ENCODE assay signal across 19 cellular contexts in the genomic region with DNA sequence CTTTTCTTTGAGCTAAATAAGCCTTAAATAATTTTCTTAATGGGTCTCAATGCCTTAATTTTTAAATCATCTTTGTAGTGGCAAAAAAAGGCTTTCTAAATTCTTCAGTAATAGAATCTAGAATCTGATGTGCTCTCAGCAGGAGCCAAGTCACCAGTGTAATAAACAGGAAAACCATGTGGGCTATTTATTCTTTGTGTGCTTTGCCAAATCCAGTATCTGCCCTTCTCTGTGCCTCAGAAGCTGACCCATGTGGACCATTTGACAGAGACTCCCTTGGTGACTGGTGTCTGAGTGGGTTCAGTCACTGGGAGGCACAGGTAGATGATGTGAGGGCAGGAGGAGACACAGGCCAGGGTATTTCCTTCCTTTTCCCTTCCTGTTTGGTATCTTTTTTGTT.
DNase-seq lines count a peak whose midpoint lies in the region; ATAC-seq and TF ChIP-seq lines count a peak whose summit lies in the region.
"Had no signal": no experiment of that assay in that cellular context is flagged by ENCODE, and none has a peak within 500 bp of the region (broad histone marks: within the 10 kb centered on the region; RNA-seq: fewer than 3 reads in every experiment).

No MANE protein-coding gene starts in this region.

- H3K27ac Mint-ChIP-seq in GM23338 (0 out of 2 replicates have a peak overlapping the region, but pooled peaks have one; percentile 21), endodermal cell (peak overlapping the region; percentile 2)
- H3K27ac Mint-ChIP-seq: CD4-positive, CD25-positive, alpha-beta regulatory T cell; CD8-positive, alpha-beta T cell had no signal

- H3K9me3 ChIP-seq in BLaER1 (no peaks in the 10 kb centered on the region), endodermal cell (ENCODE audit: control insufficient read depth, low read length) (no peaks in the 10 kb centered on the region)
- H3K9me3 ChIP-seq: Caco-2 had no signal

- H3K9me3 Mint-ChIP-seq in GM23338 = no peaks in the 10 kb centered on the region
- no peaks in the 10 kb centered on the region for H3K9me3 Mint-ChIP-seq in endodermal cell
- H3K9me3 Mint-ChIP-seq: H9 had no signal

- H4K20me1 ChIP-seq in BLaER1 = no peaks in the 10 kb centered on the region
- no peaks in the 10 kb centered on the region for H4K20me1 ChIP-seq in GM23338 (replicated peaks; ENCODE audit: insufficient read depth)

- H3K27me3 ChIP-seq in BLaER1 = no peaks in the 10 kb centered on the region
- no peaks in the 10 kb centered on the region for H3K27me3 ChIP-seq in GM23338 (ENCODE audit: insufficient read depth)
- no peaks in the 10 kb centered on the region for H3K27me3 ChIP-seq in endodermal cell (ENCODE audit: control insufficient read depth, insufficient read depth, low read length, poor library complexity, severe bottlenecking)

- ATAC-seq in GM23338 (no peak), HG03139 (IDR thresholded peaks at IDR 0.05; ENCODE audit: unreplicated experiment) (no peak), HG02970 (IDR thresholded peaks at IDR 0.05; ENCODE audit: low FRiP score, unreplicated experiment) (no peak), GM21360 (IDR thresholded peaks at IDR 0.05; ENCODE audit: unreplicated experiment) (no peak)
- ATAC-seq: CD8-positive, alpha-beta T cell; GM12878; HCT116 had no signal

- TF ChIP-seq CTCF in GM23338 (conservative IDR thresholded peaks at IDR 0.05; ENCODE audit: low read depth in 2 of 2) (no peak), endodermal cell (conservative IDR thresholded peaks at IDR 0.05) (no peak)

- H3K79me2 ChIP-seq in GM23338 (replicated peaks; ENCODE audit: insufficient read depth) = no peaks in the 10 kb centered on the region

- no peak overlapping the region for H3K4me3 ChIP-seq in BLaER1
- H3K4me3 ChIP-seq in GM23338 = no peak overlapping the region
- no peak overlapping the region for H3K4me3 ChIP-seq in endodermal cell (ENCODE audit: low read length)
- H3K4me3 ChIP-seq: GM12878 had no signal

- H3K36me3 Mint-ChIP-seq in GM23338 (ENCODE audit: low read depth) (no peaks in the 10 kb centered on the region), endodermal cell (ENCODE audit: low read depth) (no peaks in the 10 kb centered on the region)
- H3K36me3 Mint-ChIP-seq: CD4-positive, CD25-positive, alpha-beta regulatory T cell; CD8-positive, alpha-beta T cell had no signal

- no peak overlapping the region for H3K4me3 Mint-ChIP-seq in GM23338
- no peak overlapping the region for H3K4me3 Mint-ChIP-seq in endodermal cell
- H3K4me3 Mint-ChIP-seq: CD4-positive, CD25-positive, alpha-beta regulatory T cell; CD8-positive, alpha-beta T cell; H9 had no signal

- peak overlapping the region; percentile 11; the same call in 1 of the 2 replicates for H3K4me2 ChIP-seq in BLaER1
- no peak overlapping the region for H3K4me2 ChIP-seq in GM23338

- no peaks in the 10 kb centered on the region for H3F3A ChIP-seq in GM23338 (replicated peaks; ENCODE audit: low read depth)

- DNase-seq in GM23338 (ENCODE audit: low spot score) (no peak), cerebellar cortex (ENCODE audit: low spot score) (peak; percentile 78), endodermal cell (no peak), A172 (ENCODE audit: low spot score) (no peak)
- DNase-seq: 8988T; Caco-2; CD4-positive, CD25-positive, alpha-beta regulatory T cell; CD8-positive, alpha-beta T cell; DMS153; DND-41; GDM1; H9 had no signal

- H3K27ac ChIP-seq in BLaER1 = no peak overlapping the region
- no peak overlapping the region for H3K27ac ChIP-seq in GM23338 (ENCODE audit: low read depth)
- no peak overlapping the region for H3K27ac ChIP-seq in endodermal cell (ENCODE audit: low read depth, low read length)
- H3K27ac ChIP-seq: C4-2B had no signal

- H3K36me3 ChIP-seq in BLaER1 (no peaks in the 10 kb centered on the region), GM23338 (ENCODE audit: insufficient read depth) (no peaks in the 10 kb centered on the region), endodermal cell (ENCODE audit: control insufficient read depth, insufficient read depth, low read length) (no peaks in the 10 kb centered on the region)

- H3K4me1 Mint-ChIP-seq in GM23338 (peaks cover 12% of the 10 kb centered on the region), endodermal cell (peaks cover 40% of the 10 kb centered on the region)
- H3K4me1 Mint-ChIP-seq: CD4-positive, CD25-positive, alpha-beta regulatory T cell had no signal

- H3K4me1 ChIP-seq in BLaER1 (peaks cover 16% of the 10 kb centered on the region), GM23338 (ENCODE audit: insufficient read depth) (no peaks in the 10 kb centered on the region; the same call in 1 of the 2 replicates), endodermal cell (ENCODE audit: control insufficient read depth, insufficient read depth, low read length) (peaks cover 6% of the 10 kb centered on the region)
- H3K4me1 ChIP-seq: Caco-2 had no signal

- H3K9me2 ChIP-seq in GM23338 (ENCODE audit: insufficient read depth) = no peaks in the 10 kb centered on the region

- H3K9ac ChIP-seq in BLaER1 = no peak overlapping the region
- H3K9ac ChIP-seq in endodermal cell (ENCODE audit: extremely low read depth, low read length, poor library complexity, severe bottlenecking) = no peak overlapping the region

- H3K27me3 Mint-ChIP-seq in GM23338 (ENCODE audit: insufficient read depth, low read depth, poor library complexity) (no peaks in the 10 kb centered on the region), endodermal cell (ENCODE audit: insufficient read depth) (peaks cover 11% of the 10 kb centered on the region)

- no peak overlapping the region for H2AFZ ChIP-seq in GM23338

TF ChIP-seq in GM23338, 12 proteins besides CTCF, POLR2A, EP300 and RAD21 (continues in another document):
- TF ChIP-seq, protein P1, sequence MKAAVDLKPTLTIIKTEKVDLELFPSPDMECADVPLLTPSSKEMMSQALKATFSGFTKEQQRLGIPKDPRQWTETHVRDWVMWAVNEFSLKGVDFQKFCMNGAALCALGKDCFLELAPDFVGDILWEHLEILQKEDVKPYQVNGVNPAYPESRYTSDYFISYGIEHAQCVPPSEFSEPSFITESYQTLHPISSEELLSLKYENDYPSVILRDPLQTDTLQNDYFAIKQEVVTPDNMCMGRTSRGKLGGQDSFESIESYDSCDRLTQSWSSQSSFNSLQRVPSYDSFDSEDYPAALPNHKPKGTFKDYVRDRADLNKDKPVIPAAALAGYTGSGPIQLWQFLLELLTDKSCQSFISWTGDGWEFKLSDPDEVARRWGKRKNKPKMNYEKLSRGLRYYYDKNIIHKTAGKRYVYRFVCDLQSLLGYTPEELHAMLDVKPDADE (IDR thresholded peaks at IDR 0.05) = no peak
- TF ChIP-seq, protein P2, sequence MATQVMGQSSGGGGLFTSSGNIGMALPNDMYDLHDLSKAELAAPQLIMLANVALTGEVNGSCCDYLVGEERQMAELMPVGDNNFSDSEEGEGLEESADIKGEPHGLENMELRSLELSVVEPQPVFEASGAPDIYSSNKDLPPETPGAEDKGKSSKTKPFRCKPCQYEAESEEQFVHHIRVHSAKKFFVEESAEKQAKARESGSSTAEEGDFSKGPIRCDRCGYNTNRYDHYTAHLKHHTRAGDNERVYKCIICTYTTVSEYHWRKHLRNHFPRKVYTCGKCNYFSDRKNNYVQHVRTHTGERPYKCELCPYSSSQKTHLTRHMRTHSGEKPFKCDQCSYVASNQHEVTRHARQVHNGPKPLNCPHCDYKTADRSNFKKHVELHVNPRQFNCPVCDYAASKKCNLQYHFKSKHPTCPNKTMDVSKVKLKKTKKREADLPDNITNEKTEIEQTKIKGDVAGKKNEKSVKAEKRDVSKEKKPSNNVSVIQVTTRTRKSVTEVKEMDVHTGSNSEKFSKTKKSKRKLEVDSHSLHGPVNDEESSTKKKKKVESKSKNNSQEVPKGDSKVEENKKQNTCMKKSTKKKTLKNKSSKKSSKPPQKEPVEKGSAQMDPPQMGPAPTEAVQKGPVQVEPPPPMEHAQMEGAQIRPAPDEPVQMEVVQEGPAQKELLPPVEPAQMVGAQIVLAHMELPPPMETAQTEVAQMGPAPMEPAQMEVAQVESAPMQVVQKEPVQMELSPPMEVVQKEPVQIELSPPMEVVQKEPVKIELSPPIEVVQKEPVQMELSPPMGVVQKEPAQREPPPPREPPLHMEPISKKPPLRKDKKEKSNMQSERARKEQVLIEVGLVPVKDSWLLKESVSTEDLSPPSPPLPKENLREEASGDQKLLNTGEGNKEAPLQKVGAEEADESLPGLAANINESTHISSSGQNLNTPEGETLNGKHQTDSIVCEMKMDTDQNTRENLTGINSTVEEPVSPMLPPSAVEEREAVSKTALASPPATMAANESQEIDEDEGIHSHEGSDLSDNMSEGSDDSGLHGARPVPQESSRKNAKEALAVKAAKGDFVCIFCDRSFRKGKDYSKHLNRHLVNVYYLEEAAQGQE (IDR thresholded peaks at IDR 0.05; ENCODE audit: unreplicated experiment) = no peak
